Comparison of ENCODE assay signal across 28 cellular contexts in the genomic region with DNA sequence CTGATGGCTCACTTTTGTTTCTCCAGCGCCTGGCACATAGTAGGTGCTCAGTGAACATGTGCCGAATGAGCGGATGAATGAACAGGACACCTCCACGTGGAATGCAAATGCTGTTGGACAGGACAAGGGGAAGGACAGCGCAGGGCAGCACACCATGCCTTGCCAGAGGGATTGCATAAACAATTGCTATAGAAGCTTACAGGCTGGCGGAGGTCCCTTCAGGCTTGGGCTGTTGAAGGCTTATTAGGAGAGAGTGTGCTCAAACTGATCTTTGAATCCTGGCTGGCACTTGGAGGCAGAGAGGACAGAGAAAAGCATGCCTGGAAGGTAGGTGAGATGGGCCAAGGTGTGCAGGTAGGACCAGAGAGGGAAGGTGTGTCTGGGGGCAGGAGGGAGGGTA. TPM values are rescaled to one million over a fixed set of nuclear protein-coding genes. Genes with fewer than 3 reads are reported as not detected.
"Had no signal": no experiment of that assay in that cellular context is flagged by ENCODE, and none has a peak within 500 bp of the region (broad histone marks: within the 10 kb centered on the region; RNA-seq: fewer than 3 reads in every experiment).

No MANE protein-coding gene starts in this region.

- H3K9me3 ChIP-seq: Peyer's patch, SK-N-SH had no signal

- H3K27ac ChIP-seq: cardiac muscle cell, Peyer's patch, RWPE1, SJCRH30 had no signal

- H3K27me3 ChIP-seq: Peyer's patch, SJCRH30 had no signal

- H3K36me3 ChIP-seq: cardiac muscle cell, Peyer's patch, SJCRH30 had no signal

- ATAC-seq: activated T-cell treated with anti-CD3 and anti-CD28 coated beads, Interleukin-2, amount 50 U/mL, for 4 hours; activated T-helper 17 cell treated with anti-CD3 and anti-CD28 coated beads, Interleukin-2, amount 50 U/mL, for 72 hours had no signal

- H3K4me3 ChIP-seq: cardiac muscle cell, Peyer's patch, SJCRH30 had no signal

- FAIRE-seq: astrocyte had no signal

- DNase-seq: activated B cell treated with CpG ODN at 0.5 μM for 24 hours; activated CD4-positive, alpha-beta T cell treated with anti-CD3 and anti-CD28 coated beads for 1 hour; activated CD4-positive, alpha-beta T cell treated with anti-CD3 and anti-CD28 coated beads, Interleukin-2, amount 10 ng/mL, durations not matched to agents 24 days and 14 days; activated CD4-positive, alpha-beta T cell treated with anti-CD3 and anti-CD28 coated beads, Interleukin-2, amount 50 U/mL, for 48 hours; activated CD8-positive, alpha-beta memory T cell treated with anti-CD3 and anti-CD28 coated beads for 24 hours; activated gamma-delta T cell; activated naive CD4-positive, alpha-beta T cell treated with anti-CD3 and anti-CD28 coated beads for 36 hours; activated T-cell treated with anti-CD3 and anti-CD28 coated beads, Interleukin-2, amount 50 U/mL, for 4 hours; amygdala; Karpas-422; MM.1S; NCI-H1105; NCI-H1436; NCI-H1694 treated with DMSO at 0.1 percent for 48 hours; NCI-H2029 treated with DMSO at 0.1 percent for 48 hours; NCI-H510A treated with DMSO at 0.1 percent for 48 hours; NCI-H69; NK-92 treated with Interleukin-12 subunit alpha and Interleukin-12 subunit beta, amount 100 ng/mL, for 24 hours; Right ventricle myocardium superior; SJCRH30; SK-N-SH; SW 1271 had no signal

- H3K4me1 ChIP-seq: Peyer's patch had no signal

RNA-seq across cellular contexts. Expression of a gene that starts 35.9 kb away (rescaled TPM):
- total RNA-seq: activated B cell treated with CpG ODN at 0.5 μM for 24 hours; activated CD4-positive, alpha-beta T cell treated with anti-CD3 and anti-CD28 coated beads, Interleukin-2, amount 10 ng/mL, durations not matched to agents 24 days and 14 days; activated naive CD4-positive, alpha-beta T cell treated with anti-CD3 and anti-CD28 coated beads for 36 hours; activated T-cell treated with anti-CD3 and anti-CD28 coated beads, Interleukin-2, amount 50 U/mL, for 4 hours; activated T-helper 17 cell treated with anti-CD3 and anti-CD28 coated beads, Interleukin-2, amount 50 U/mL, for 72 hours; T-helper 1 cell treated with Interleukin-12 subunit alpha and Interleukin-12 subunit beta and Interleukin-4 antibody, amounts not matched to agents 30 ng/mL and 1 ng/mL, for 36 hours had no signal
